18 cellular contexts compared by ENCODE assay signal in the genomic region with DNA sequence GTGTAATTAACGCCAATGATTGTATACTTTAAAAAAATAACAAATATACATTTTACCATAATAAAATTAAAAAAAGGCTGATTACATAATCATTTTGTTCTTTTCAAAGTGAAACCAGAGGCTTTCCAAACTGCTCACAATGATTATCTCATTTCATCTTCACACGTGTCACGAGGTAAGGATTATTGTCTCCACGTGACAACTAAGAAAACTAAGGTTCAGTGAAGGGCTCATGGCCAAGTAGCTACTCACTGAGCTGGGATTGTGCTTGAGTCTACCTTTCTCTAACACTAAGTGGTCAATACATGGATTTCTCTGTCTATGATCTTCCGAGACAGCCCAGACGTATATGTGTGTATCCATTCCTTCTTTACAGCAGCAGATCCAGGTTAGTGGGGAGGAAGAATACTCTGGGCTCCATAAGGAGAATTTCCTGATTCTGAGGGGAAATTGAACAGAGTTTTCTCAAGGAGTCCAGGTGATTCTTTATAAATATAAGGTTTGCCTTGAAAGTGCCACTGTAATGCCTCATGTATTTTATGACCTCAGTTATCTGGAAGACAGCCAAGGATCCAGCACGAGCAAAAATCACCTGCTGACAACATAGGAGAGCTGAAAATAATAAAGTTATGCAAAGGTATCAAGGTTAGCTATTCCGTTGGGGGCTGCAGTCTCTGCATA. TPM values are rescaled to one million over a fixed set of nuclear protein-coding genes. Genes with fewer than 3 reads are reported as not detected.
A peak's percentile ranks its signal among the peaks of the same experiment; 100 is the strongest.
DNase-seq lines count a peak whose midpoint lies in the region; ATAC-seq and TF ChIP-seq lines count a peak whose summit lies in the region.
"Had no signal": no experiment of that assay in that cellular context is flagged by ENCODE, and none has a peak within 500 bp of the region (broad histone marks: within the 10 kb centered on the region; RNA-seq: fewer than 3 reads in every experiment).

No MANE protein-coding gene starts in this region.

- no peak overlapping the region for H4K5ac ChIP-seq in IMR-90 (ENCODE audit: low read depth, low read length)

- H3K4me3 ChIP-seq in IMR-90 (ENCODE audit: insufficient read depth, low read depth, low read length) = no peak overlapping the region
- H3K4me3 ChIP-seq in PC-3 (ENCODE audit: low read length) = no peak overlapping the region
- no peak overlapping the region for H3K4me3 ChIP-seq in tibial artery

- H3K4me2 ChIP-seq in IMR-90 (ENCODE audit: low read depth, low read length) = no peak overlapping the region
- H3K4me2 ChIP-seq in PC-3 (ENCODE audit: low read length) = peak overlapping the region; percentile 59

- BruUV-seq in IMR-90 (replicated peaks; lab: Mats Ljungman, UMichigan) (no TSS peak), PC-3 (replicated peaks; lab: Mats Ljungman, UMichigan) (no TSS peak)

- H4K20me1 ChIP-seq in IMR-90 (ENCODE audit: insufficient read depth, low read length) = no peaks in the 10 kb centered on the region
- H4K20me1 ChIP-seq in PC-3 (ENCODE audit: low read length) = no peaks in the 10 kb centered on the region

- H3K9me3 Mint-ChIP-seq in HFFc6 = no peaks in the 10 kb centered on the region

- H4K8ac ChIP-seq in IMR-90 (ENCODE audit: low read depth in 2 of 2, low read length in 2 of 2) = no peak overlapping the region

- H2BK15ac ChIP-seq in IMR-90 (ENCODE audit: low read depth, low read length) = peak overlapping the region; percentile 34; the same call in 1 of the 3 replicates

- H3K79me2 ChIP-seq in PC-3 (ENCODE audit: low read length) = peaks cover 4% of the 10 kb centered on the region; the same call in 1 of the 2 replicates

- H3K79me1 ChIP-seq in IMR-90 (ENCODE audit: low read depth in 1 of 2, low read length in 2 of 2) = no peaks in the 10 kb centered on the region

- dilution Hi-C loops in IMR-90 (cut with HindIII; ENCODE audit: low sequenced_read_pairs, unreplicated experiment) = no loop called here

- H3K9me3 ChIP-seq in IMR-90 (ENCODE audit: control insufficient read depth, insufficient read depth, low read length) = no peaks in the 10 kb centered on the region
- H3K9me3 ChIP-seq in PC-3 (ENCODE audit: low read length) = no peaks in the 10 kb centered on the region
- no peaks in the 10 kb centered on the region for H3K9me3 ChIP-seq in tibial artery

- no peak overlapping the region for H2AK5ac ChIP-seq in IMR-90 (ENCODE audit: low read depth, low read length)

- no peak overlapping the region for H2BK20ac ChIP-seq in IMR-90 (ENCODE audit: low read depth, low read length)

- no peak overlapping the region for H3K27ac Mint-ChIP-seq in HFFc6
- H3K27ac Mint-ChIP-seq: mesothelial cell of epicardium, WTC11 had no signal

- TF ChIP-seq RAD21 in IMR-90 (IDR thresholded peaks at IDR 0.05; ENCODE audit: low read length) = no peak

- no peak overlapping the region for H3K56ac ChIP-seq in IMR-90 (ENCODE audit: extremely low read depth, insufficient read depth, low read length)

- no peak overlapping the region for H3K4ac ChIP-seq in IMR-90 (ENCODE audit: low read depth, low read length)

- H3K9me2 ChIP-seq in PC-3 (replicated peaks; ENCODE audit: low read length) = no peaks in the 10 kb centered on the region

- peaks cover 9% of the 10 kb centered on the region for H3F3A ChIP-seq in PC-3 (ENCODE audit: low read length, unreplicated experiment)

- peaks cover 17% of the 10 kb centered on the region for H3K4me1 Mint-ChIP-seq in HFFc6 (ENCODE audit: low read depth)
- H3K4me1 Mint-ChIP-seq: WTC11 had no signal

- H4K91ac ChIP-seq in IMR-90 (ENCODE audit: insufficient read depth, low read depth, low read length) = no peak overlapping the region

- peaks cover 4% of the 10 kb centered on the region for H3K4me1 ChIP-seq in IMR-90 (ENCODE audit: control insufficient read depth, insufficient read depth, low read length)
- peaks cover 36% of the 10 kb centered on the region for H3K4me1 ChIP-seq in PC-3 (ENCODE audit: insufficient read depth, low read length)
- H3K4me1 ChIP-seq in tibial artery = no peaks in the 10 kb centered on the region

- no peak for TF ChIP-seq POLR2A in IMR-90 (IDR thresholded peaks at IDR 0.05; ENCODE audit: low read depth, low read length)

- in situ Hi-C loops in Caki2 (cut with HindIII; ENCODE audit: low pct_unique_long_range_greater_than_20kb, low sequenced_read_pairs) = no loop called here
- in situ Hi-C loops in IMR-90 (cut with MboI; ENCODE audit: low sequenced_read_pairs) = no loop called here

- H3K27me3 Mint-ChIP-seq in HFFc6 (ENCODE audit: insufficient read depth) = peaks cover 3% of the 10 kb centered on the region

- no peak overlapping the region for H2AFZ ChIP-seq in IMR-90 (replicated peaks; ENCODE audit: low read length, poor library complexity)
- no peak overlapping the region for H2AFZ ChIP-seq in PC-3 (ENCODE audit: low read length)

- no peak overlapping the region for H3K18ac ChIP-seq in IMR-90 (ENCODE audit: low read depth, low read length)

- H3K27ac ChIP-seq in IMR-90 (ENCODE audit: insufficient read depth, low read length) = no peak overlapping the region
- peak overlapping the region; percentile 48 for H3K27ac ChIP-seq in PC-3 (ENCODE audit: low read length)
- H3K27ac ChIP-seq in tibial artery = no peak overlapping the region

- no peaks in the 10 kb centered on the region for H3K9me1 ChIP-seq in IMR-90 (ENCODE audit: insufficient read depth, low read length)

- no peak overlapping the region for H2BK120ac ChIP-seq in IMR-90 (ENCODE audit: low read depth, low read length)

- no peak overlapping the region for H2BK5ac ChIP-seq in IMR-90 (ENCODE audit: low read depth, low read length, poor library complexity, severe bottlenecking)

- DNase-seq in Caki2 (ENCODE audit: low read depth) (peak; percentile 66), IMR-90 (no peak), PC-3 (peak; percentile 72), kidney glomerular epithelial cell (lab: John Stamatoyannopoulos, UW) (peak; percentile 28), HFFc6 (no peak), tibial artery (no peak), cardiac septum (ENCODE audit: low spot score) (no peak), retina (no peak)
- DNase-seq: activated gamma-delta T cell treated with Interleukin-2 at 50 U/mL for 16 hours; aorta; MV-4-11; NCI-H774; stimulated activated CD4-positive, alpha-beta T cell treated with anti-CD3 and anti-CD28 coated beads, Interleukin-4, amount 100 ng/mL, for 1 hour; stimulated activated CD8-positive, alpha-beta memory T cell treated with anti-CD3 and anti-CD28 coated beads, Interleukin-4, amount 100 ng/mL, for 48 hours had no signal

- H2AK9ac ChIP-seq in IMR-90 (replicated peaks; ENCODE audit: low read depth, low read length, poor library complexity) = no peak overlapping the region

- intact Hi-C loops in IMR-90 (cut with micrococcal nuclease) = no loop called here
- intact Hi-C loops in PC-3 (cut with micrococcal nuclease) = no loop called here
- intact Hi-C loops in tibial artery (cut with DNase I; ENCODE audit: low total_unique reads) = no loop called here
- intact Hi-C loops in cardiac septum (cut with DNase I) = no loop called here

- H3K9ac ChIP-seq in IMR-90 (ENCODE audit: low read depth, low read length) = no peak overlapping the region
- no peak overlapping the region for H3K9ac ChIP-seq in PC-3 (ENCODE audit: low read length)

- H3K36me3 ChIP-seq in IMR-90 (ENCODE audit: control insufficient read depth, insufficient read depth, low read length) (no peaks in the 10 kb centered on the region), PC-3 (ENCODE audit: low read depth, low read length) (no peaks in the 10 kb centered on the region), tibial artery (no peaks in the 10 kb centered on the region)

- H3K27me3 ChIP-seq in IMR-90 (ENCODE audit: control insufficient read depth, insufficient read depth, low read length) = peaks cover under 1% of the 10 kb centered on the region; the same call in 1 of the 2 replicates
- no peaks in the 10 kb centered on the region for H3K27me3 ChIP-seq in PC-3 (ENCODE audit: low read length)
- no peaks in the 10 kb centered on the region for H3K27me3 ChIP-seq in tibial artery

- ATAC-seq in IMR-90 (ENCODE audit: low read depth) (no peak), PC-3 (peak; percentile 6)
- ATAC-seq: esophagus mucosa, Right ventricle myocardium inferior, WTC11 had no signal

- no peak overlapping the region for H3K14ac ChIP-seq in IMR-90 (replicated peaks; ENCODE audit: low read depth, low read length)

- H3K23ac ChIP-seq in IMR-90 (ENCODE audit: low read depth, low read length) = no peak overlapping the region

- WGBS in IMR-90 (ENCODE audit: extremely low coverage in 2 of 2, insufficient read length in 1 of 2), 2 experiments = 60% methylated on average over 1 of the region's 8 CpGs; no CpG with 5 or more reads in 1 of the 2 experiments

- TF ChIP-seq CTCF in IMR-90 (conservative IDR thresholded peaks at IDR 0.05; ENCODE audit: low read depth, low read length) (no peak), PC-3 (conservative IDR thresholded peaks at IDR 0.05; ENCODE audit: low read depth, low read length) (no peak), HFFc6 (IDR thresholded peaks at IDR 0.05) (no peak), tibial artery (IDR thresholded peaks at IDR 0.05) (no peak)

- CTCF ChIA-PET in IMR-90 (lab: Yijun Ruan, JAX) (interaction anchor here (1.0 kb wide), 1 partner anchor 10 kb away, joined by 3 read pairs; no protein-coding TSS in a partner anchor), PC-3 (lab: Charles Lee) (no interaction called here)

- POLR2A ChIA-PET in IMR-90 (lab: Charles Lee; ENCODE audit: unreplicated experiment) = no interaction called here
- POLR2A ChIA-PET in PC-3 (lab: Charles Lee; ENCODE audit: unreplicated experiment) = interaction anchor here (0.6 kb wide), 1 partner anchor 38 kb away, joined by 3 read pairs; no protein-coding TSS in a partner anchor

- no peaks in the 10 kb centered on the region for H3K36me3 Mint-ChIP-seq in HFFc6 (ENCODE audit: low read depth)
- H3K36me3 Mint-ChIP-seq: mesothelial cell of epicardium, WTC11 had no signal

- H3K4me3 Mint-ChIP-seq in HFFc6 = no peak overlapping the region
- H3K4me3 Mint-ChIP-seq: mesothelial cell of epicardium, WTC11 had no signal

TF ChIP-seq in IMR-90, 13 proteins besides CTCF, POLR2A, EP300 and RAD21 (continues in another document):
- no peak for TF ChIP-seq RFX5 (IDR thresholded peaks at IDR 0.05; ENCODE audit: low read depth, low read length)
- no peak for TF ChIP-seq FOS (IDR thresholded peaks at IDR 0.05; ENCODE audit: low read depth, low read length)
- TF ChIP-seq NFE2L2 (IDR thresholded peaks at IDR 0.05; ENCODE audit: low read depth, low read length) = no peak
- TF ChIP-seq CEBPB (IDR thresholded peaks at IDR 0.05; ENCODE audit: low read depth, low read length) = no peak

RNA-seq across cellular contexts. Expression of a gene that starts 25.6 kb away (rescaled TPM):
- total RNA-seq in Caki2 (2014; rRNA removed; shearing (Covaris generic); ENCODE audit: low replicate concordance) = 100 and 171 TPM in 2 replicates
- total RNA-seq in IMR-90 (2012; rRNA removed) (84.2 and 96.4 TPM in 2 replicates), PC-3 (2014; rRNA removed) (216 and 236 TPM in 2 replicates), cardiac septum (37.4 TPM)
- polyA plus RNA-seq in IMR-90 (2012; rRNA removed) = 29.2 and 31.0 TPM in 2 replicates
- 15.5 and 19.7 TPM in 2 replicates for polyA plus RNA-seq in IMR-90 (2012; cell fraction: cytosol; rRNA removed)
- polyA plus RNA-seq in IMR-90 (2012; cell fraction: nucleus; rRNA removed; ENCODE audit: low replicate concordance) = 8.8 and 31.8 TPM in 2 replicates
- total RNA-seq in HFFc6 (2021; fragmentation: NEBNext Ultra II Directional; extraction: Animal tissue kit (Norgen Biotek cat#: 25700)) = 100 to 1,000 TPM in 1 of 6 experiments, 10 to 100 TPM in 5; 64.5 to 119 (median 87.8) TPM

Comparison
In these comparisons a context has a peak if more than half of its experiments do, and no peak if none do; other contexts are left out.
1. DNase-seq: peak in Caki2 (single experiment), PC-3 (single experiment) and kidney glomerular epithelial cell (single experiment); none in IMR-90 (single experiment), HFFc6 (single experiment), tibial artery (0 of 2), cardiac septum (single experiment) and retina (single experiment).